In genomic region chr16:15022194-15022593, GRCh38 we compare ENCODE assay signal across 8 cellular contexts. TPM values are rescaled to one million over a fixed set of nuclear protein-coding genes. Genes with fewer than 3 reads are reported as not detected.
A peak's percentile ranks its signal among the peaks of the same experiment; 100 is the strongest.
DNase-seq lines count a peak whose midpoint lies in the region; ATAC-seq and TF ChIP-seq lines count a peak whose summit lies in the region.
"Not testable (repeated sequence)": the region's sequence is repeated elsewhere in the genome, so short reads cannot be mapped to it uniquely, and the experiment has no call there.

No MANE protein-coding gene starts in this region.

- DNase-seq in 8988T, result peak; percentile 40
- peak; percentile 7 for DNase-seq in NCI-H1105 treated with DMSO at 0.1 percent for 48 hours (lab: John Stamatoyannopoulos, UW)
- peak; percentile 40 for DNase-seq in activated gamma-delta T cell treated with anti-CD3 and anti-CD28 coated beads, Interleukin-2, amount 50 U/mL, for 16 hours (ENCODE audit: low read depth)
- DNase-seq in fibroblast of villous mesenchyme (ENCODE audit: low read depth); neural crest cell (ENCODE audit: low read depth, low spot score): not testable (repeated sequence)

- TF ChIP-seq CTCF in fibroblast of villous mesenchyme (IDR thresholded peaks at IDR 0.05; ENCODE audit: insufficient read depth, low read depth, low read length) (peak; percentile 53), neural crest cell (conservative IDR thresholded peaks at IDR 0.05) (peak; percentile 67)

- not testable (repeated sequence) for TF ChIP-seq POLR2A in GM18505 (IDR thresholded peaks at IDR 0.05; ENCODE audit: borderline replicate concordance, extremely low read depth, insufficient read depth, insufficient read length)

- H3K36me3 Mint-ChIP-seq in neural crest cell (ENCODE audit: low read depth), result peaks cover 23% of the 10 kb centered on the region

- not testable (repeated sequence) for H3K4me1 Mint-ChIP-seq in neural crest cell

- not testable (repeated sequence) for H3K4me3 ChIP-seq in fibroblast of villous mesenchyme (ENCODE audit: low read depth, low read length)

- not testable (repeated sequence) for H3K9me3 Mint-ChIP-seq in neural crest cell

- not testable (repeated sequence) for H3K27me3 Mint-ChIP-seq in neural crest cell (ENCODE audit: low read depth)

- ATAC-seq in GM18505 (IDR thresholded peaks at IDR 0.05; ENCODE audit: unreplicated experiment) (peak; percentile 77), HG02885 (IDR thresholded peaks at IDR 0.05; ENCODE audit: poor library complexity, unreplicated experiment) (peak; percentile 86), SK-N-SH treated with all-trans-retinoic acid at 6 μM for 48 hours (peak; percentile 65)

- not testable (repeated sequence) for H3K27ac Mint-ChIP-seq in neural crest cell (ENCODE audit: unreplicated experiment)

- not testable (repeated sequence) for H3K4me3 Mint-ChIP-seq in neural crest cell

RNA-seq across cellular contexts. Expression of gene NTAN1, which starts 33.7 kb away (rescaled TPM):
- 72.5 and 76.7 TPM in 2 replicates for total RNA-seq in fibroblast of villous mesenchyme
- 32.0 and 34.4 TPM in 2 replicates for total RNA-seq in neural crest cell

RNA-seq across cellular contexts. Expression of gene PDXDC1, which starts 47.4 kb away (rescaled TPM):
- total RNA-seq in fibroblast of villous mesenchyme (74.4 and 112 TPM in 2 replicates), neural crest cell (65.6 and 72.8 TPM in 2 replicates)
